ENCODE assay signal across 27 cellular contexts in the genomic region with DNA sequence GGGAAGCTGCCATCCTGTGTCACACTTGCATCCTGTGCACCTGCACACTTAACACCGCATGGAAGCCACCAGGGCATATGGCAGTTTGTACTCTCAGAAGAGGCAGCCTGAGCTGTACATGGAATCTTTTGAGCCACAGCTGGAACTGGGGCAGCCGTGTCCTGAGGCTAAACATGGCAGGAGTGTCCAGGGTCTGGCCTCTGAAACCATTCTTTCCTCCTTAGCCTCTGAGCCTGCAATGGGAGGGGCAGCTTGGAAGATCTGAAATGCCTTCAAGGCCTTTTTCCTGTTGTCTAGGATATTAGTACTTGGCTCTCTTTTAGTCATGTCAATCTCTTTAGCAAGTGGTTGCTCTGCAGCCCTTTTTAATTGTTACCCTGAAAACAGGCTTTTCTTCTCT. TPM values are rescaled to one million over a fixed set of nuclear protein-coding genes. Genes with fewer than 3 reads are reported as not detected.
"Had no signal": no experiment of that assay in that cellular context is flagged by ENCODE, and none has a peak within 500 bp of the region (broad histone marks: within the 10 kb centered on the region; RNA-seq: fewer than 3 reads in every experiment).

No MANE protein-coding gene starts in this region.

- H3K79me2 ChIP-seq: parathyroid adenoma had no signal

- H3K27me3 ChIP-seq: right lobe of liver, sigmoid colon, suprapubic skin, testis, tibial artery, transverse colon, upper lobe of left lung, vagina had no signal

- FAIRE-seq: small intestine, urothelium cell line had no signal

- H3K36me3 ChIP-seq: neutrophil, right lobe of liver, sigmoid colon, suprapubic skin, tibial artery, transverse colon, upper lobe of left lung, vagina had no signal

- H3K9ac ChIP-seq: parathyroid adenoma had no signal

- H3K27ac ChIP-seq: neutrophil, parathyroid adenoma, psoas muscle, right lobe of liver, sigmoid colon, suprapubic skin, testis, tibial artery, transverse colon, upper lobe of left lung, vagina had no signal

- H2AFZ ChIP-seq: parathyroid adenoma had no signal

- H3K9me3 ChIP-seq: neutrophil, psoas muscle, right lobe of liver, sigmoid colon, suprapubic skin, testis, tibial artery, transverse colon, upper lobe of left lung, vagina had no signal

- DNase-seq: naive thymus-derived CD8-positive, alpha-beta T cell; nephron progenitor cell; nucleus accumbens; posterior cingulate gyrus; psoas muscle; right cardiac atrium; right lobe of liver; sigmoid colon; small intestine; stimulated activated CD4-positive, alpha-beta T cell treated with anti-CD3 and anti-CD28 coated beads, Interleukin-15, amount 100 ng/mL, for 24 hours; stimulated activated CD4-positive, alpha-beta T cell treated with anti-CD3 and anti-CD28 coated beads, Interleukin-2, amount 100 ng/mL, for 24 hours; stimulated activated CD4-positive, alpha-beta T cell treated with anti-CD3 and anti-CD28 coated beads, Interleukin-2, amount 100 ng/mL, for 48 hours; stimulated activated CD4-positive, alpha-beta T cell treated with anti-CD3 and anti-CD28 coated beads, Interleukin-4, amount 100 ng/mL, for 24 hours; stimulated activated naive CD4-positive, alpha-beta T cell; stimulated activated naive CD8-positive, alpha-beta T cell treated with anti-CD3 and anti-CD28 coated beads, Interleukin-15, amount 100 ng/mL, for 72 hours; stimulated activated naive CD8-positive, alpha-beta T cell treated with anti-CD3 and anti-CD28 coated beads, Interleukin-15, Interleukin-2, amounts not matched to agents 100 U/mL and 50 U/mL, for 24 hours; substantia nigra; testis; tibial artery; transverse colon; upper lobe of left lung had no signal

- H3K4me1 ChIP-seq: parathyroid adenoma, right lobe of liver had no signal

- H3K4me3 ChIP-seq: psoas muscle, right lobe of liver, sigmoid colon, suprapubic skin, testis, tibial artery, transverse colon, upper lobe of left lung, vagina had no signal

- ATAC-seq: naive thymus-derived CD8-positive, alpha-beta T cell; psoas muscle; right cardiac atrium; right lobe of liver; stimulated activated memory B cell treated with anti-CD40 and anti-IgM and Interleukin-4, amounts not matched to agents 10 μg/mL and 1 μg/mL and 100 μg/mL, for 72 hours; stimulated activated naive CD8-positive, alpha-beta T cell treated with anti-CD3 and anti-CD28 coated beads, Interleukin-15, amount 100 ng/mL, for 72 hours; stimulated activated naive CD8-positive, alpha-beta T cell treated with anti-CD3 and anti-CD28 coated beads, Interleukin-15, Interleukin-2, amounts not matched to agents 100 U/mL and 50 U/mL, for 24 hours had no signal

RNA-seq across cellular contexts. Expression of a gene that starts 16.4 kb away (rescaled TPM):
- total RNA-seq: naive thymus-derived CD8-positive, alpha-beta T cell had no signal
